Comparison of ENCODE assay signal across 1 cellular context in the genomic region with DNA sequence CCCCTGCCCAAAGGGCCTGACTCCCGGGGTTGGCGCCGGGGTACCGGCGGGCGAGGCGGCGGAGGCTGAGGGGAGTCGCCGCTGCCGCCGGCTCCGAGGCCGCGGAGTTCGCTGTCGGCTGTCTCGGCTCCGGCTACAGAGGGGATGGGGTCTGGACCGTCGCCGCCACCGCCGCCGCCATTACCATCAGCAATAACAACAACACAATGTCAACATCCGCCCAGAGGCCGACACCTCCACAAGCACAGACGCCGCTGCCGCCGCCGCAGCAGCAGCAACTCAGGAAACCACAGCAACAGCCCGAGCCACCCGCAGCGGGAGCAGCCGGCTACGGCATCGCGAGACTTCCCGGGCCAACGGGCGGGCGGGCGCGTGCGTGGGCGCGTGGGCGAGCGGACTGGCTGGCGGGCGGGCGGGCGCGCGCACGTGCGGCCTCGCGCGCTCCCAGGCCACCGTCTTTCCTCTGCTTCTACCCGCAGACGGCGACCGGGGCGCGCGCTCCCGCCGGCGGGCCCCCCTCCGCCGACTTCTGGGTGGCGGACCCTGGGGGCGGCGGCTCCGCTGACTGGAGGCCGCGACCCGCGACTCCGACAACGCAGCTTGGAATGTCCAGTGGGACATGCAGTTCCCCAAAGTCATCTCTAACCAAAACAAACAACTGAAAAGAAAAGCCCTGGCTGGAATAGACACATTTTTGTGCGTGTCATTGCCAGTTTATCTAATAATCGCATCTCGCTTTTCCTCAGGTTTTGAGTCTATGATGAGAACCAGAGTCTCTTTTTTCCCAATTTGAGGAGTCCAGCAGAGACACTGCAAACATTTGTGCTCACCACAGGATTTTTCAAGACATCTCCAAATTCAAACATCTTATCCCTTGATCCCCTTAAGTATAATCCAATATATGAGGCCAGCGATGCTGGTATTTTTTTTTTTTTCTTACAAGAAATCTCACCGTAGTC.
TF ChIP-seq lines count a peak whose summit lies in the region.

TSS of gene CHIC2 (minus strand) at position 289 of the 959 bp plus-strand sequence. CDS start 305 bp downstream, outside the sequence.

TF ChIP-seq in WTC11, 78 proteins besides CTCF, POLR2A, EP300 and RAD21 (continued from another document):
- TF ChIP-seq ELF4 (CRISPR knock-in tag; IDR thresholded peaks at IDR 0.05; ENCODE audit: low read depth) (no peak), SMAD3 (CRISPR knock-in tag; IDR thresholded peaks at IDR 0.05; ENCODE audit: borderline replicate concordance) (no peak), NR3C1 (CRISPR knock-in tag; conservative IDR thresholded peaks at IDR 0.05; ENCODE audit: low read depth) (no peak), PREB (CRISPR knock-in tag; IDR thresholded peaks at IDR 0.05; ENCODE audit: borderline replicate concordance) (no peak), ATF6 (CRISPR knock-in tag; IDR thresholded peaks at IDR 0.05) (no peak), GRHL2 (CRISPR knock-in tag; IDR thresholded peaks at IDR 0.05; ENCODE audit: insufficient replicate concordance, severe bottlenecking) (no peak), MLX (CRISPR knock-in tag; IDR thresholded peaks at IDR 0.05) (no peak), FOXP1 (CRISPR knock-in tag; IDR thresholded peaks at IDR 0.05; ENCODE audit: borderline replicate concordance) (peak; percentile 82; the same call in 1 of the 2 replicates), ZNF317 (CRISPR knock-in tag; IDR thresholded peaks at IDR 0.05; ENCODE audit: borderline replicate concordance, low read depth) (no peak), CDX4 (CRISPR knock-in tag; IDR thresholded peaks at IDR 0.05; ENCODE audit: borderline replicate concordance) (no peak), PRRX2 (CRISPR knock-in tag; IDR thresholded peaks at IDR 0.05) (no peak), E2F1 (CRISPR knock-in tag; IDR thresholded peaks at IDR 0.05) (no peak), TEAD4 (CRISPR knock-in tag; IDR thresholded peaks at IDR 0.05) (no peak), MAX (CRISPR knock-in tag; IDR thresholded peaks at IDR 0.05) (peak; percentile 13; the same call in 1 of the 2 replicates), HMGXB4 (CRISPR knock-in tag; IDR thresholded peaks at IDR 0.05) (peak; percentile 79; the same call in 1 of the 2 replicates), SP1 (CRISPR knock-in tag; conservative IDR thresholded peaks at IDR 0.05) (peak; percentile 44; the same call in 1 of the 2 replicates), HMGA2 (CRISPR knock-in tag; IDR thresholded peaks at IDR 0.05) (no peak), FOXK1 (CRISPR knock-in tag; IDR thresholded peaks at IDR 0.05) (peak; percentile 99), IRF2 (CRISPR knock-in tag; IDR thresholded peaks at IDR 0.05; ENCODE audit: borderline replicate concordance, low read depth) (no peak), KAT7 (CRISPR knock-in tag; IDR thresholded peaks at IDR 0.05; ENCODE audit: borderline replicate concordance) (no peak), ETV6 (CRISPR knock-in tag; IDR thresholded peaks at IDR 0.05) (0 out of 2 replicates have a peak, but pooled peaks have one; percentile 32), NFYB (CRISPR knock-in tag; conservative IDR thresholded peaks at IDR 0.05; ENCODE audit: low read depth) (no peak; the same call in 1 of the 2 replicates), OVOL2 (CRISPR knock-in tag; IDR thresholded peaks at IDR 0.05; ENCODE audit: borderline replicate concordance) (no peak), GABPB1 (CRISPR knock-in tag; IDR thresholded peaks at IDR 0.05) (no peak)
- TF ChIP-seq, protein P1, sequence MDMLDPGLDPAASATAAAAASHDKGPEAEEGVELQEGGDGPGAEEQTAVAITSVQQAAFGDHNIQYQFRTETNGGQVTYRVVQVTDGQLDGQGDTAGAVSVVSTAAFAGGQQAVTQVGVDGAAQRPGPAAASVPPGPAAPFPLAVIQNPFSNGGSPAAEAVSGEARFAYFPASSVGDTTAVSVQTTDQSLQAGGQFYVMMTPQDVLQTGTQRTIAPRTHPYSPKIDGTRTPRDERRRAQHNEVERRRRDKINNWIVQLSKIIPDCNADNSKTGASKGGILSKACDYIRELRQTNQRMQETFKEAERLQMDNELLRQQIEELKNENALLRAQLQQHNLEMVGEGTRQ (CRISPR knock-in tag; IDR thresholded peaks at IDR 0.05), result peak; percentile 75
- TF ChIP-seq, protein P2, sequence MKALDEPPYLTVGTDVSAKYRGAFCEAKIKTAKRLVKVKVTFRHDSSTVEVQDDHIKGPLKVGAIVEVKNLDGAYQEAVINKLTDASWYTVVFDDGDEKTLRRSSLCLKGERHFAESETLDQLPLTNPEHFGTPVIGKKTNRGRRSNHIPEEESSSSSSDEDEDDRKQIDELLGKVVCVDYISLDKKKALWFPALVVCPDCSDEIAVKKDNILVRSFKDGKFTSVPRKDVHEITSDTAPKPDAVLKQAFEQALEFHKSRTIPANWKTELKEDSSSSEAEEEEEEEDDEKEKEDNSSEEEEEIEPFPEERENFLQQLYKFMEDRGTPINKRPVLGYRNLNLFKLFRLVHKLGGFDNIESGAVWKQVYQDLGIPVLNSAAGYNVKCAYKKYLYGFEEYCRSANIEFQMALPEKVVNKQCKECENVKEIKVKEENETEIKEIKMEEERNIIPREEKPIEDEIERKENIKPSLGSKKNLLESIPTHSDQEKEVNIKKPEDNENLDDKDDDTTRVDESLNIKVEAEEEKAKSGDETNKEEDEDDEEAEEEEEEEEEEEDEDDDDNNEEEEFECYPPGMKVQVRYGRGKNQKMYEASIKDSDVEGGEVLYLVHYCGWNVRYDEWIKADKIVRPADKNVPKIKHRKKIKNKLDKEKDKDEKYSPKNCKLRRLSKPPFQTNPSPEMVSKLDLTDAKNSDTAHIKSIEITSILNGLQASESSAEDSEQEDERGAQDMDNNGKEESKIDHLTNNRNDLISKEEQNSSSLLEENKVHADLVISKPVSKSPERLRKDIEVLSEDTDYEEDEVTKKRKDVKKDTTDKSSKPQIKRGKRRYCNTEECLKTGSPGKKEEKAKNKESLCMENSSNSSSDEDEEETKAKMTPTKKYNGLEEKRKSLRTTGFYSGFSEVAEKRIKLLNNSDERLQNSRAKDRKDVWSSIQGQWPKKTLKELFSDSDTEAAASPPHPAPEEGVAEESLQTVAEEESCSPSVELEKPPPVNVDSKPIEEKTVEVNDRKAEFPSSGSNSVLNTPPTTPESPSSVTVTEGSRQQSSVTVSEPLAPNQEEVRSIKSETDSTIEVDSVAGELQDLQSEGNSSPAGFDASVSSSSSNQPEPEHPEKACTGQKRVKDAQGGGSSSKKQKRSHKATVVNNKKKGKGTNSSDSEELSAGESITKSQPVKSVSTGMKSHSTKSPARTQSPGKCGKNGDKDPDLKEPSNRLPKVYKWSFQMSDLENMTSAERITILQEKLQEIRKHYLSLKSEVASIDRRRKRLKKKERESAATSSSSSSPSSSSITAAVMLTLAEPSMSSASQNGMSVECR (CRISPR knock-in tag; IDR thresholded peaks at IDR 0.05; ENCODE audit: borderline replicate concordance), result peak; percentile 42; the same call in 1 of the 2 replicates
- TF ChIP-seq, protein P3, sequence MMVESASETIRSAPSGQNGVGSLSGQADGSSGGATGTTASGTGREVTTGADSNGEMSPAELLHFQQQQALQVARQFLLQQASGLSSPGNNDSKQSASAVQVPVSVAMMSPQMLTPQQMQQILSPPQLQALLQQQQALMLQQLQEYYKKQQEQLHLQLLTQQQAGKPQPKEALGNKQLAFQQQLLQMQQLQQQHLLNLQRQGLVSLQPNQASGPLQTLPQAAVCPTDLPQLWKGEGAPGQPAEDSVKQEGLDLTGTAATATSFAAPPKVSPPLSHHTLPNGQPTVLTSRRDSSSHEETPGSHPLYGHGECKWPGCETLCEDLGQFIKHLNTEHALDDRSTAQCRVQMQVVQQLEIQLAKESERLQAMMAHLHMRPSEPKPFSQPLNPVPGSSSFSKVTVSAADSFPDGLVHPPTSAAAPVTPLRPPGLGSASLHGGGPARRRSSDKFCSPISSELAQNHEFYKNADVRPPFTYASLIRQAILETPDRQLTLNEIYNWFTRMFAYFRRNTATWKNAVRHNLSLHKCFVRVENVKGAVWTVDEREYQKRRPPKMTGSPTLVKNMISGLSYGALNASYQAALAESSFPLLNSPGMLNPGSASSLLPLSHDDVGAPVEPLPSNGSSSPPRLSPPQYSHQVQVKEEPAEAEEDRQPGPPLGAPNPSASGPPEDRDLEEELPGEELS (CRISPR knock-in tag; IDR thresholded peaks at IDR 0.05), result 0 out of 2 replicates have a peak, but pooled peaks have one; percentile 50
- TF ChIP-seq, protein P4, sequence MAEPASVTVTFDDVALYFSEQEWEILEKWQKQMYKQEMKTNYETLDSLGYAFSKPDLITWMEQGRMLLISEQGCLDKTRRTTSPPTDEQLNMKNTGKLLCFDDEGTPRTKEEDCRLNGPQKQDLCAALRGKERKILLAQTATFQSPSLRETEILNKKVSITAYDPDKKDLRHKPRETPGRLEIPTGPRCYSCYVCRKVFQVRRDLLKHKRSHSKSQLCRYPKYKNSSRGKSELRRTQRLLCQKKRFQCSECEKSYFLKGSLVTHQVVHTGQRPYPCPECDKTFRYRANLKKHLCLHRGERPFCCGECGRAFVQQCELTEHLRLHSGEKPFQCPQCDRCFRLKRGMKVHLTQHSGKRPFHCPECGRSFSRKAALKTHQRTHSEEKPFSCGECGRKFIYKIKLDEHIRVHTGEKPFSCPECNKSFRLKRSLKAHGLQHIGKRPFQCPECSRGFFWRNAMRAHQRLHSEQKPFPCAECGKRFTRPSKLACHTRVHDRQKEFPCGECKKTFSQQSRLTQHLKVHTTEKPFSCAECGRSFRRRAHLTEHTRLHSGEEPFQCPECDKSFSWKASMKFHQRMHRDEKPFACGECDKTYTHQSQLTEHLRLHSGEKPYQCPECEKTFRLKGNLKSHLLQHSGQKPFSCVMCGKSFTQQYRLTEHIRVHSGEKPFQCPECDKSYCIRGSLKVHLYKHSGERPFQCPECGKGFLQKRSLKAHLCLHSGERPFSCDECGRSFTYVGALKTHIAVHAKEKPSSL (CRISPR knock-in tag; conservative IDR thresholded peaks at IDR 0.05), result no peak
TF ChIP-seq in WTC11: peak in this region for 10.
